Comparison of ENCODE assay signal across 3 cellular contexts in genomic region chr21:10631316-10631715, GRCh38.
DNase-seq lines count a peak whose midpoint lies in the region; FAIRE-seq and TF ChIP-seq lines count a peak whose summit lies in the region.
"Not testable (repeated sequence)": the region's sequence is repeated elsewhere in the genome, so short reads cannot be mapped to it uniquely, and the experiment has no call there.

No MANE protein-coding gene starts in this region.

- not testable (repeated sequence) for FAIRE-seq in kidney (lab: Jason Lieb, UNC)

- not testable (repeated sequence) for H3K4me3 Mint-ChIP-seq in chondrocyte (ENCODE audit: unreplicated experiment)

- not testable (repeated sequence) for H3K4me3 ChIP-seq in kidney (ENCODE audit: low read length in 2 of 2)

- H3K27me3 Mint-ChIP-seq in chondrocyte (ENCODE audit: low read depth): not testable (repeated sequence)

- not testable (repeated sequence) for TF ChIP-seq CTCF in chondrocyte (IDR thresholded peaks at IDR 0.05); kidney (IDR thresholded peaks at IDR 0.05; ENCODE audit: borderline replicate concordance, extremely low read depth, insufficient read depth)

- not testable (repeated sequence) for H3K9ac ChIP-seq in kidney (ENCODE audit: low read length in 2 of 2)

- peak; percentile 91 for DNase-seq in chondrocyte (ENCODE audit: low spot score)
- DNase-seq in kidney: peak; percentile 52
- DNase-seq in posterior vena cava (ENCODE audit: low spot score): peak; percentile 81

- H3K36me3 Mint-ChIP-seq in chondrocyte (ENCODE audit: low read depth): not testable (repeated sequence)

- H3K9me3 Mint-ChIP-seq in chondrocyte (ENCODE audit: low read depth): not testable (repeated sequence)

- H3K27ac Mint-ChIP-seq in chondrocyte (ENCODE audit: unreplicated experiment): not testable (repeated sequence)

- H3K36me3 ChIP-seq in kidney (ENCODE audit: control insufficient read depth in 1 of 2, insufficient read depth in 2 of 2, low read length in 2 of 2): not testable (repeated sequence)

- not testable (repeated sequence) for H3K4me1 ChIP-seq in kidney (ENCODE audit: control insufficient read depth in 1 of 2, insufficient read depth in 1 of 2, low read depth in 1 of 2, low read length in 2 of 2)

- not testable (repeated sequence) for H3K27ac ChIP-seq in kidney (ENCODE audit: low read depth in 2 of 2, low read length in 2 of 2)

- not testable (repeated sequence) for H3K4me1 Mint-ChIP-seq in chondrocyte (ENCODE audit: low read depth)

- intact Hi-C loops in kidney (cut with DNase I); posterior vena cava (cut with DNase I): not testable (repeated sequence)

- H3K9me3 ChIP-seq in kidney (ENCODE audit: control insufficient read depth in 1 of 2, low read length in 2 of 2): not testable (repeated sequence)
